ENCODE assay signal across 1 cellular context in the genomic region with DNA sequence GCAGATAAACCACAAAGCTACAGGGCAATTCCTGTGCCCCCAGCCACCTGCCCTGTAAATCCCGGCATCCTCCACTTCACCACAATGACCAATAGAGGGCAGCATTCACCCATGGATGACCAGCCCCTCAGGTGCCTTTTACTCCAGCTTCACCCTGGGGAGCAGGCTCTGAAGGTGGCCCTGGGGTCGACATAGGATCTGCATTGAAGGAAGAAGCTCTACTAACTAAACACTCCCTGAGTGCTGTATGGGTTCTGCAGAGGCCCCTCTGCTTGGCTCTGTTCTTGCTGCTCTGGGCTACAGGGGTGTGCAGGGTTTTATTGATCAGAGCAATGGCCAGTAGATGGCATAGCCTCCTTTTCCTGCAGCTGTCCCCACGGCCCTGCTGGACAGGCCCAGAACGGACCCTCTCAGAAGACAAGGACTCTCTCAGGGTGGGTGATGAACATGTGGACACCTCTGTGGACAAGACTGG.
TF ChIP-seq lines count a peak whose summit lies in the region.

No MANE protein-coding gene starts in this region.

TF ChIP-seq in H1, 55 proteins besides CTCF, POLR2A, EP300 and RAD21:
- TF ChIP-seq KDM1A (IDR thresholded peaks at IDR 0.05; ENCODE audit: borderline replicate concordance, low read length) = no peak
- no peak for TF ChIP-seq GABPA (IDR thresholded peaks at IDR 0.05; ENCODE audit: borderline replicate concordance, insufficient read depth, low read length)
- TF ChIP-seq PHF8 (conservative IDR thresholded peaks at IDR 0.05; ENCODE audit: low read depth, low read length) = no peak
- TF ChIP-seq TCF12 (IDR thresholded peaks at IDR 0.05; ENCODE audit: low read depth, low read length) = no peak
- no peak for TF ChIP-seq YY1 (IDR thresholded peaks at IDR 0.05; ENCODE audit: low read depth, low read length)
- TF ChIP-seq TEAD4 (IDR thresholded peaks at IDR 0.05; ENCODE audit: low read depth, low read length) = no peak
- TF ChIP-seq EZH2 (IDR thresholded peaks at IDR 0.05; ENCODE audit: low read depth, low read length, severe bottlenecking) = no peak
- no peak for TF ChIP-seq NRF1 (IDR thresholded peaks at IDR 0.05; ENCODE audit: low read depth, low read length)
